ENCODE assay signal across 2 cellular contexts in genomic region chr11:4334356-4334755, GRCh38. TPM values are rescaled to one million over a fixed set of nuclear protein-coding genes. Genes with fewer than 3 reads are reported as not detected.
"Had no signal": no experiment of that assay in that cellular context is flagged by ENCODE, and none has a peak within 500 bp of the region (broad histone marks: within the 10 kb centered on the region; RNA-seq: fewer than 3 reads in every experiment).

No MANE protein-coding gene starts in this region.

RNA-seq across cellular contexts. Expression of gene OR52B4, which starts 33.8 kb away (rescaled TPM):
- total RNA-seq: G401, GM12878 had no signal
- polyA plus RNA-seq: GM12878 had no signal
